In the genomic region with DNA sequence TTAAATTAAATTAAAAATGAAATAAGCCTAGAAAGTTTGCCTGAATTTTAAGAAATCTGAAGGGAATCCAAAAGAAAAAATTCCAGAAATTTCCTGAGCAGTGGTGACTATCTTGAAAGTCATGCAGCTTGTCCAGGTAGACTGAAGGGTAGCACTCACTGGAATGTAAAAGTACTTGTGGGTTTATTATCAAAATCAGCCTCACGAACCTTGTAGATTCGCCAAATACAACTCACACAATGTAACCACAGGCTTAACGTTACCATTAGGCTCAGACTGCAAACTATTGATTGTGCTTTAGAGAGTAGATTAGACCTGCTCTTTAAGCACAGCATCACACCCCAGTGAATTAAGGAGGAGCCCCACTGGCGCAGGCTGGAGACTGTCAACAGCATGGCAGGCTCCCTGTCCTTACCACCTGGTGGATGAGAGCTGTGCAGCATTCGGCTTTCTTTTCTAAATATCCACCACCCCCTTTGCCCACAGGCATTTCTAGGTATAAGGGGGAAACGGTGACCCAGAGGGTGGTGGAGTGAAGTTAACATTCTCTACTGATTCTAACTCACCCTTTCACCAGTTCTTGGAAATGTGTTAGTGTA, we compare ENCODE assay signal across 18 cellular contexts. TPM values are rescaled to one million over a fixed set of nuclear protein-coding genes. Genes with fewer than 3 reads are reported as not detected.
A peak's percentile ranks its signal among the peaks of the same experiment; 100 is the strongest.
DNase-seq lines count a peak whose midpoint lies in the region; ATAC-seq and TF ChIP-seq lines count a peak whose summit lies in the region.
"Had no signal": no experiment of that assay in that cellular context is flagged by ENCODE, and none has a peak within 500 bp of the region (broad histone marks: within the 10 kb centered on the region; RNA-seq: fewer than 3 reads in every experiment).

No MANE protein-coding gene starts in this region.

- 83 to 91% (median 84%) methylated on average over 6 of the region's 6 CpGs for WGBS in spleen, 5 donors

- H3K36me3 ChIP-seq in spleen, result no peaks in the 10 kb centered on the region
- H3K36me3 ChIP-seq: esophagus muscularis mucosa, right lobe of liver had no signal

- no peaks in the 10 kb centered on the region for H3K27me3 ChIP-seq in dorsolateral prefrontal cortex
- H3K27me3 ChIP-seq in spleen (replicated peaks in 1 of 7), result no peaks in the 10 kb centered on the region
- H3K27me3 ChIP-seq: esophagus muscularis mucosa, right lobe of liver had no signal

- no peak for TF ChIP-seq CTCF in dorsolateral prefrontal cortex (IDR thresholded peaks at IDR 0.05 in 54 of 56, conservative IDR thresholded peaks at IDR 0.05 in 2 of 56; ENCODE audit: low read depth in 1 of 56, partially characterized antibody in 56 of 56)
- TF ChIP-seq CTCF in spleen (IDR thresholded peaks at IDR 0.05 in 8 of 11, conservative IDR thresholded peaks at IDR 0.05 in 3 of 11), result no peak

- intact Hi-C loops in dorsolateral prefrontal cortex (cut with DNase I), result no loop called here
- intact Hi-C loops in spleen (cut with DNase I; ENCODE audit: low total_unique reads), result no loop called here

- no peaks in the 10 kb centered on the region for H3K9me3 ChIP-seq in spleen
- H3K9me3 ChIP-seq: esophagus muscularis mucosa, right lobe of liver had no signal

- TF ChIP-seq POLR2A in spleen (IDR thresholded peaks at IDR 0.05), result no peak

- H3K27ac ChIP-seq in dorsolateral prefrontal cortex (peak overlapping the region in 49 of 59 donors; percentile 6 to 87 (median 70)), spleen (no peak overlapping the region)
- H3K27ac ChIP-seq: esophagus muscularis mucosa, right lobe of liver had no signal

- H3K4me1 ChIP-seq in spleen, result peaks cover 0 to 7% (median 0%) of the 10 kb centered on the region in 6 donors
- H3K4me1 ChIP-seq: right lobe of liver had no signal

- H3K4me3 ChIP-seq in dorsolateral prefrontal cortex (peak overlapping the region in 2 of 59 donors; percentile 2 to 32), spleen (no peak overlapping the region)
- H3K4me3 ChIP-seq: esophagus muscularis mucosa, right lobe of liver had no signal

- ATAC-seq in HG02973 (IDR thresholded peaks at IDR 0.05; ENCODE audit: unreplicated experiment), result no peak
- ATAC-seq: activated T-cell treated with anti-CD3 and anti-CD28 coated beads, Interleukin-2, amount 50 U/mL, for 4 hours had no signal

- DNase-seq in NCI-H1092 treated with DMSO at 0.1 percent for 48 hours (lab: John Stamatoyannopoulos, UW) (peak; percentile 13), NCI-H1092 (lab: John Stamatoyannopoulos, UW) (no peak), OCI-M1 (lab: John Stamatoyannopoulos, UW) (peak; percentile 7), dorsolateral prefrontal cortex (no peak), spleen (peak; percentile 9), foreskin melanocyte (no peak), NCI-H526 treated with DMSO at 0.1 percent for 48 hours (lab: John Stamatoyannopoulos, UW) (no peak)
- DNase-seq: activated CD4-positive, alpha-beta T cell treated with anti-CD3 and anti-CD28 coated beads for 48 hours; activated naive CD8-positive, alpha-beta T cell treated with anti-CD3 and anti-CD28 coated beads, Interleukin-2, amount 10 ng/mL, durations not matched to agents 7 days and 5 days; activated T-cell treated with anti-CD3 and anti-CD28 coated beads, Interleukin-2, amount 50 U/mL, for 4 hours; CD4-positive, alpha-beta memory T cell; MV-4-11; naive B cell; NCI-H446 treated with DMSO at 0.1 percent for 48 hours; right lobe of liver; stimulated activated CD4-positive, alpha-beta T cell treated with anti-CD3 and anti-CD28 coated beads, Interleukin-4, amount 100 ng/mL, for 4 hours had no signal

RNA-seq across cellular contexts. Expression of a gene that starts 56.7 kb away (rescaled TPM):
- total RNA-seq in dorsolateral prefrontal cortex (10 to 100 TPM; 12.2 to 43.7 (median 24.5) TPM), spleen (1 to 10 TPM; 2.3 to 9.7 (median 4.3) TPM)
- polyA plus RNA-seq in spleen, result 1 to 10 TPM; 2.3 to 6.0 (median 4.1) TPM

Comparison
In these comparisons a context has a peak if more than half of its experiments do, and no peak if none do; other contexts are left out.
1. DNase-seq: peak in NCI-H1092 treated with DMSO at 0.1 percent for 48 hours (single experiment), OCI-M1 (single experiment) and spleen (single experiment); none in NCI-H1092 (single experiment), dorsolateral prefrontal cortex (0 of 10), foreskin melanocyte (single experiment) and NCI-H526 treated with DMSO at 0.1 percent for 48 hours (single experiment).
2. H3K27ac ChIP-seq: peak in dorsolateral prefrontal cortex (49 of 59); none in spleen (0 of 8).